ENCODE assay signal across 11 cellular contexts in the genomic region with DNA sequence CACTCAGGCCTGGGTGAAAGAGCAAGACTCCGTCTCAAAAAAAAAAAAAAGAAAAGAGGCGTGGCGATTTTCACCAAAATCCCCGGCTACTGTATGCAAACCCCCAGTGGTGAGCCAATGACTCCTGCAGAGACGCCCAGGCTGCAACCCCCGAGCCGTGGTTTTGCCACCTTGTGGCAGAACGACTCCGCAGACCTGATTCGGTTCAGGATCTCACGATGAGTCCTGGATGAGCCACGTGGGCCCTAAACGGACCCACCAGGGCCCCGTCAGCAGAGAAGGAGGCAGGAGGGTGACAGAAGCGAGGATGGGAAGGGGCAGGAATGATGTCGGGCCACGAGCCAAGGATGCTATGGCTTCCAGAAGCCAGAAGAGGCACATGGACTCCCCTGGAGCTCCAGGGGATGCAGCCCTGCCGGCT. TPM values are rescaled to one million over a fixed set of nuclear protein-coding genes. Genes with fewer than 3 reads are reported as not detected.
A peak's percentile ranks its signal among the peaks of the same experiment; 100 is the strongest.
DNase-seq lines count a peak whose midpoint lies in the region; ATAC-seq and TF ChIP-seq lines count a peak whose summit lies in the region.
"Had no signal": no experiment of that assay in that cellular context is flagged by ENCODE, and none has a peak within 500 bp of the region (broad histone marks: within the 10 kb centered on the region; RNA-seq: fewer than 3 reads in every experiment).

No MANE protein-coding gene starts in this region.

- H4K20me1 ChIP-seq in Loucy (ENCODE audit: insufficient read depth, low read length, poor library complexity, severe bottlenecking) = no peaks in the 10 kb centered on the region

- peak overlapping the region; percentile 44 to 93 (median 84) for H3K27ac Mint-ChIP-seq in naive thymus-derived CD8-positive, alpha-beta T cell

- H3F3A ChIP-seq in Loucy (ENCODE audit: low read depth) = no peaks in the 10 kb centered on the region

- H3K9me3 Mint-ChIP-seq in naive thymus-derived CD8-positive, alpha-beta T cell = no peaks in the 10 kb centered on the region

- H3K9ac ChIP-seq in Loucy (ENCODE audit: low read depth, low read length, poor library complexity, severe bottlenecking) = no peak overlapping the region

- H3K36me3 ChIP-seq in Loucy (ENCODE audit: insufficient read depth, low read length) (no peaks in the 10 kb centered on the region), breast epithelium (no peaks in the 10 kb centered on the region)
- H3K36me3 ChIP-seq: spleen had no signal

- H3K9me2 ChIP-seq in Loucy (replicated peaks; ENCODE audit: low read depth, low read length) = no peaks in the 10 kb centered on the region

- peaks cover 8 to 28% (median 17%) of the 10 kb centered on the region in 4 donors for H3K4me1 Mint-ChIP-seq in naive thymus-derived CD8-positive, alpha-beta T cell

- no peak overlapping the region for H3K27ac ChIP-seq in breast epithelium

- 0 out of 2 replicates have a peak, but pooled peaks have one; percentile 8 for TF ChIP-seq CTCF in Loucy (conservative IDR thresholded peaks at IDR 0.05; ENCODE audit: low read length)
- no peak for TF ChIP-seq CTCF in breast epithelium (IDR thresholded peaks at IDR 0.05)

- H3K27me3 ChIP-seq in Loucy (ENCODE audit: insufficient read depth, low read length, poor library complexity, severe bottlenecking) (no peaks in the 10 kb centered on the region), breast epithelium (no peaks in the 10 kb centered on the region)
- H3K27me3 ChIP-seq: spleen had no signal

- no peaks in the 10 kb centered on the region for H3K27me3 Mint-ChIP-seq in naive thymus-derived CD8-positive, alpha-beta T cell

- H3K9me3 ChIP-seq in Loucy (ENCODE audit: insufficient read depth, low read depth, low read length) (no peaks in the 10 kb centered on the region), breast epithelium (no peaks in the 10 kb centered on the region)
- H3K9me3 ChIP-seq: spleen had no signal

- H3K4me2 ChIP-seq in Loucy (ENCODE audit: low read depth, low read length, poor library complexity, severe bottlenecking) = no peak overlapping the region

- H3K79me2 ChIP-seq in Loucy (ENCODE audit: insufficient read depth, low read length) = no peaks in the 10 kb centered on the region

- peak overlapping the region; percentile 22 to 80 (median 65) for H3K4me3 Mint-ChIP-seq in naive thymus-derived CD8-positive, alpha-beta T cell

- H3K4me1 ChIP-seq in Loucy (ENCODE audit: insufficient read depth, low read length, poor library complexity, severe bottlenecking) = no peaks in the 10 kb centered on the region
- no peaks in the 10 kb centered on the region for H3K4me1 ChIP-seq in breast epithelium

- peak; percentile 94 to 97 for ATAC-seq in naive thymus-derived CD8-positive, alpha-beta T cell
- no peak for ATAC-seq in HG03432 (IDR thresholded peaks at IDR 0.05; ENCODE audit: unreplicated experiment)
- ATAC-seq in HG03097 (IDR thresholded peaks at IDR 0.05; ENCODE audit: low FRiP score, unreplicated experiment) = no peak

- H3K4me3 ChIP-seq in Loucy (ENCODE audit: low read length, poor library complexity, severe bottlenecking) = no peak overlapping the region
- H3K4me3 ChIP-seq in breast epithelium = no peak overlapping the region
- H3K4me3 ChIP-seq: spleen had no signal

- no peak for TF ChIP-seq POLR2A in breast epithelium (IDR thresholded peaks at IDR 0.05)

- DNase-seq in COLO668 (lab: John Stamatoyannopoulos, UW; ENCODE audit: unreplicated experiment) (peak; percentile 34), activated T-cell treated with anti-CD3 and anti-CD28 coated beads for 4 hours (peak; percentile 5), breast epithelium (ENCODE audit: low spot score in 2 of 2) (no peak), hepatic stellate cell (ENCODE audit: low spot score) (no peak)
- DNase-seq in naive thymus-derived CD8-positive, alpha-beta T cell = peak; percentile 21 to 88 (median 70)
- DNase-seq: NCI-H345, spleen, T-helper 9 cell had no signal

- POLR2A ChIA-PET in naive thymus-derived CD8-positive, alpha-beta T cell (lab: Charles Lee) = interaction anchor here (0.6 to 2.8 kb wide), 6 partner anchors 10 to 79 kb away, joined by 3 to 14 read pairs (median 8); partner anchors contain the start of genes ABHD16B, ARFRP1, LIME1 and SLC2A4RG

- no peaks in the 10 kb centered on the region for H3K36me3 Mint-ChIP-seq in naive thymus-derived CD8-positive, alpha-beta T cell

- H2AFZ ChIP-seq in Loucy (ENCODE audit: low read length) = no peak overlapping the region

- intact Hi-C loops in breast epithelium (cut with DNase I; ENCODE audit: low total_unique reads) = no loop called here

RNA-seq across cellular contexts. Expression of gene SLC2A4RG, which starts 42.5 kb away (rescaled TPM):
- 100 to 1,000 TPM; 124 to 134 TPM for total RNA-seq in naive thymus-derived CD8-positive, alpha-beta T cell
- polyA plus RNA-seq in naive thymus-derived CD8-positive, alpha-beta T cell = 1 to 10 TPM; 3.8 to 4.8 (median 4.7) TPM
- total RNA-seq in breast epithelium = 10 to 100 TPM; 22.9 to 58.9 (median 36.9) TPM

RNA-seq across cellular contexts. Expression of gene LIME1, which starts 45.6 kb away (rescaled TPM):
- 100 to 1,000 TPM in 1 of 2 experiments, 10 to 100 TPM in 1; 95.0 to 104 TPM for total RNA-seq in naive thymus-derived CD8-positive, alpha-beta T cell
- polyA plus RNA-seq in naive thymus-derived CD8-positive, alpha-beta T cell = 100 to 1,000 TPM; 255 to 292 (median 282) TPM
- 10 to 100 TPM in 2 of 3 donors, 1 to 10 TPM in 1; 7.0 to 16.7 (median 12.0) TPM for total RNA-seq in breast epithelium

RNA-seq across cellular contexts. Expression of gene ZBTB46, which starts 49.0 kb away (rescaled TPM):
- not detected for total RNA-seq in naive thymus-derived CD8-positive, alpha-beta T cell
- under 1 TPM; 0.06 to 0.08 (median 0.06) TPM for polyA plus RNA-seq in naive thymus-derived CD8-positive, alpha-beta T cell
- total RNA-seq in breast epithelium = 10 to 100 TPM in 2 of 3 donors, 1 to 10 TPM in 1; 8.2 to 18.7 (median 10.7) TPM

Comparison
In these comparisons a context has a peak if more than half of its experiments do, and no peak if none do; other contexts are left out.
1. DNase-seq: peak in COLO668 (single experiment), activated T-cell treated with anti-CD3 and anti-CD28 coated beads for 4 hours (single experiment) and naive thymus-derived CD8-positive, alpha-beta T cell (10 of 10); none in breast epithelium (0 of 2) and hepatic stellate cell (single experiment).
2. ATAC-seq: peak in naive thymus-derived CD8-positive, alpha-beta T cell (2 of 2); none in HG03432 (single experiment) and HG03097 (single experiment).
3. RNA of gene LIME1, which starts 45.6 kb away (total RNA-seq): 95.0 to 104 TPM in naive thymus-derived CD8-positive, alpha-beta T cell; 7.0 to 16.7 TPM in breast epithelium; every median in the first group is over 4 times any median in the second.
4. RNA of gene ZBTB46, which starts 49.0 kb away (total RNA-seq): 8.2 to 18.7 TPM in breast epithelium; not detected in naive thymus-derived CD8-positive, alpha-beta T cell; every median in the first group is over 4 times any median in the second.